In the genomic region with DNA sequence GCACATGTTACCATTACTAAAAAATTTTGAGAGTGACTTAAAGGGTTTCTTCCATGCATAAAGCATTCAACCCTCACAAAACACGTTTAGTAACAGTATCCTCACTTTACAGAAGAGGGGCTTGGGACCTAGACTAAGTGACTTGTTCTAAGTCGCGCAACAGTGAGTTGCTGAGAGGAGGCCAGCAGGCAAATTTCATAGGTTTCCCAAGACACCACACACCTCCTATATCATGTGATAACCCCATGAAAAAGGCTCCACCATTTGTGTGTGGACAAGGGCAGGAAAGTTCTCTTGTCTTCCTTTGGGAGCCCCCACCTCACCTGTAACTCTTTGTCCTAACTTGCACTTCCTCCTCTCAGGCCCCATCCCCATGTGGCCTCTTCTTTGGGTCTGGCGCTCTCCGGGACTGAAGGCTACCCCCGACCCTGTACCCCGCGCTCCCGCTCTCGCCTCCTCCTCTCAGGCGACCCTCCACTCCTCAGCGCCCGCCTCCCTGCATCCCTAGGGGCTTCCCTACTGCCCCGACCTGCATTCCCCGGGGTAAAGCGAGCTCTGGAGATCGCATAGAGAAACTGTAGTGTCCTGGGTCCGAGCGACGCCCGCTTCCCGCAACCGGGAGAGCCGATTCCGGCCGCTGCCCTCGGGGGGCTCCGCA, we compare ENCODE assay signal across 1 cellular context.
TF ChIP-seq lines count a peak whose summit lies in the region.

No MANE protein-coding gene starts in this region.

TF ChIP-seq in GM23338, 12 proteins besides CTCF, POLR2A, EP300 and RAD21:
- TF ChIP-seq REST (IDR thresholded peaks at IDR 0.05; ENCODE audit: unreplicated experiment): no peak
- TF ChIP-seq STAT1 (IDR thresholded peaks at IDR 0.05; ENCODE audit: unreplicated experiment): no peak
- TF ChIP-seq NANOG (IDR thresholded peaks at IDR 0.05; ENCODE audit: borderline replicate concordance): no peak
- TF ChIP-seq, protein P1, sequence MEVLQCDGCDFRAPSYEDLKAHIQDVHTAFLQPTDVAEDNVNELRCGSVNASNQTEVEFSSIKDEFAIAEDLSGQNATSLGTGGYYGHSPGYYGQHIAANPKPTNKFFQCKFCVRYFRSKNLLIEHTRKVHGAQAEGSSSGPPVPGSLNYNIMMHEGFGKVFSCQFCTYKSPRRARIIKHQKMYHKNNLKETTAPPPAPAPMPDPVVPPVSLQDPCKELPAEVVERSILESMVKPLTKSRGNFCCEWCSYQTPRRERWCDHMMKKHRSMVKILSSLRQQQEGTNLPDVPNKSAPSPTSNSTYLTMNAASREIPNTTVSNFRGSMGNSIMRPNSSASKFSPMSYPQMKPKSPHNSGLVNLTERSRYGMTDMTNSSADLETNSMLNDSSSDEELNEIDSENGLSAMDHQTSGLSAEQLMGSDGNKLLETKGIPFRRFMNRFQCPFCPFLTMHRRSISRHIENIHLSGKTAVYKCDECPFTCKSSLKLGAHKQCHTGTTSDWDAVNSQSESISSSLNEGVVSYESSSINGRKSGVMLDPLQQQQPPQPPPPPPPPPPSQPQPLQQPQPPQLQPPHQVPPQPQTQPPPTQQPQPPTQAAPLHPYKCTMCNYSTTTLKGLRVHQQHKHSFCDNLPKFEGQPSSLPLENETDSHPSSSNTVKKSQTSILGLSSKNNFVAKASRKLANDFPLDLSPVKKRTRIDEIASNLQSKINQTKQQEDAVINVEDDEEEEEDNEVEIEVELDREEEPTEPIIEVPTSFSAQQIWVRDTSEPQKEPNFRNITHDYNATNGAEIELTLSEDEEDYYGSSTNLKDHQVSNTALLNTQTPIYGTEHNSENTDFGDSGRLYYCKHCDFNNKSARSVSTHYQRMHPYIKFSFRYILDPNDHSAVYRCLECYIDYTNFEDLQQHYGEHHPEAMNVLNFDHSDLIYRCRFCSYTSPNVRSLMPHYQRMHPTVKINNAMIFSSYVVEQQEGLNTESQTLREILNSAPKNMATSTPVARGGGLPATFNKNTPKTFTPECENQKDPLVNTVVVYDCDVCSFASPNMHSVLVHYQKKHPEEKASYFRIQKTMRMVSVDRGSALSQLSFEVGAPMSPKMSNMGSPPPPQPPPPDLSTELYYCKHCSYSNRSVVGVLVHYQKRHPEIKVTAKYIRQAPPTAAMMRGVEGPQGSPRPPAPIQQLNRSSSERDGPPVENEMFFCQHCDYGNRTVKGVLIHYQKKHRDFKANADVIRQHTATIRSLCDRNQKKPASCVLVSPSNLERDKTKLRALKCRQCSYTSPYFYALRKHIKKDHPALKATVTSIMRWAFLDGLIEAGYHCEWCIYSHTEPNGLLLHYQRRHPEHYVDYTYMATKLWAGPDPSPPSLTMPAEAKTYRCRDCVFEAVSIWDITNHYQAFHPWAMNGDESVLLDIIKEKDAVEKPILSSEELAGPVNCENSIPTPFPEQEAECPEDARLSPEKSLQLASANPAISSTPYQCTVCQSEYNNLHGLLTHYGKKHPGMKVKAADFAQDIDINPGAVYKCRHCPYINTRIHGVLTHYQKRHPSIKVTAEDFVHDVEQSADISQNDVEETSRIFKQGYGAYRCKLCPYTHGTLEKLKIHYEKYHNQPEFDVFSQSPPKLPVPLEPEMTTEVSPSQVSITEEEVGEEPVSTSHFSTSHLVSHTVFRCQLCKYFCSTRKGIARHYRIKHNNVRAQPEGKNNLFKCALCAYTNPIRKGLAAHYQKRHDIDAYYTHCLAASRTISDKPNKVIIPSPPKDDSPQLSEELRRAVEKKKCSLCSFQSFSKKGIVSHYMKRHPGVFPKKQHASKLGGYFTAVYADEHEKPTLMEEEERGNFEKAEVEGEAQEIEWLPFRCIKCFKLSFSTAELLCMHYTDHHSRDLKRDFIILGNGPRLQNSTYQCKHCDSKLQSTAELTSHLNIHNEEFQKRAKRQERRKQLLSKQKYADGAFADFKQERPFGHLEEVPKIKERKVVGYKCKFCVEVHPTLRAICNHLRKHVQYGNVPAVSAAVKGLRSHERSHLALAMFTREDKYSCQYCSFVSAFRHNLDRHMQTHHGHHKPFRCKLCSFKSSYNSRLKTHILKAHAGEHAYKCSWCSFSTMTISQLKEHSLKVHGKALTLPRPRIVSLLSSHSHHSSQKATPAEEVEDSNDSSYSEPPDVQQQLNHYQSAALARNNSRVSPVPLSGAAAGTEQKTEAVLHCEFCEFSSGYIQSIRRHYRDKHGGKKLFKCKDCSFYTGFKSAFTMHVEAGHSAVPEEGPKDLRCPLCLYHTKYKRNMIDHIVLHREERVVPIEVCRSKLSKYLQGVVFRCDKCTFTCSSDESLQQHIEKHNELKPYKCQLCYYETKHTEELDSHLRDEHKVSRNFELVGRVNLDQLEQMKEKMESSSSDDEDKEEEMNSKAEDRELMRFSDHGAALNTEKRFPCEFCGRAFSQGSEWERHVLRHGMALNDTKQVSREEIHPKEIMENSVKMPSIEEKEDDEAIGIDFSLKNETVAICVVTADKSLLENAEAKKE (CRISPR knock-in tag; IDR thresholded peaks at IDR 0.05): no peak
- TF ChIP-seq JUNB (IDR thresholded peaks at IDR 0.05; ENCODE audit: unreplicated experiment): no peak
- TF ChIP-seq EZH2 (IDR thresholded peaks at IDR 0.05; ENCODE audit: low read depth, unreplicated experiment): no peak
- no peak for TF ChIP-seq ZNF331 (CRISPR knock-in tag; IDR thresholded peaks at IDR 0.05; ENCODE audit: low read depth)
- no peak for TF ChIP-seq ZNF114 (CRISPR knock-in tag; IDR thresholded peaks at IDR 0.05)
- no peak for TF ChIP-seq ETS1 (IDR thresholded peaks at IDR 0.05)
- TF ChIP-seq POLR2AphosphoS5 (IDR thresholded peaks at IDR 0.05; ENCODE audit: low read depth): no peak
- no peak for TF ChIP-seq CREB1 (CRISPR knock-in tag; IDR thresholded peaks at IDR 0.05; ENCODE audit: low read depth)
